Comparison of ENCODE assay signal across 38 cellular contexts in genomic region chr12:14924541-14924940, GRCh38. TPM values are rescaled to one million over a fixed set of nuclear protein-coding genes. Genes with fewer than 3 reads are reported as not detected.
"Had no signal": no experiment of that assay in that cellular context is flagged by ENCODE, and none has a peak within 500 bp of the region (broad histone marks: within the 10 kb centered on the region; RNA-seq: fewer than 3 reads in every experiment).

No MANE protein-coding gene starts in this region.

- H3K4me3 ChIP-seq: MG63 had no signal

- H3K36me3 ChIP-seq: MG63 had no signal

- H3K27ac ChIP-seq: KMS-11 had no signal

- DNase-seq: Karpas-422, Kasumi-1, MG63, MM.1S, MV-4-11, NCI-H1048, NCI-H1092, NCI-H1092 treated with DMSO at 0.1 percent for 48 hours, NCI-H1105, NCI-H1105 treated with DMSO at 0.1 percent for 48 hours, NCI-H1417, NCI-H1417 treated with DMSO at 0.1 percent for 48 hours, NCI-H1436, NCI-H1436 treated with DMSO at 0.1 percent for 48 hours, NCI-H146, NCI-H1694, NCI-H1694 treated with DMSO at 0.1 percent for 48 hours, NCI-H187, NCI-H187 treated with DMSO at 0.1 percent for 48 hours, NCI-H1930, NCI-H2029, NCI-H2029 treated with DMSO at 0.1 percent for 48 hours, NCI-H2081, NCI-H2081 treated with DMSO at 0.1 percent for 48 hours, NCI-H2107, NCI-H2171, NCI-H2171 treated with DMSO at 0.1 percent for 48 hours, NCI-H2227 treated with DMSO at 0.1 percent for 48 hours, NCI-H226, NCI-H345, NCI-H446, NCI-H446 treated with DMSO at 0.1 percent for 48 hours, NCI-H510A had no signal

- H3K9me3 ChIP-seq: MG63 had no signal

- H3K9ac ChIP-seq: KMS-11 had no signal

- H3K4me2 ChIP-seq: KMS-11 had no signal

RNA-seq across cellular contexts. Expression of gene ERP27, which starts 13.8 kb away (rescaled TPM):
- total RNA-seq: LHCN-M2, M059J, MCF 10A, NCI-H460 had no signal

RNA-seq across cellular contexts. Expression of gene ARHGDIB, which starts 36.9 kb away (rescaled TPM):
- total RNA-seq: NCI-H460 had no signal

RNA-seq across cellular contexts. Expression of gene MGP, which starts 38.9 kb away (rescaled TPM):
- total RNA-seq: LHCN-M2, NCI-H460 had no signal

RNA-seq across cellular contexts. Expression of gene PDE6H, which starts 48.3 kb away (rescaled TPM):
- total RNA-seq: LHCN-M2, M059J, MCF 10A, NCI-H460 had no signal
